In genomic region chr14:33652566-33653320, GRCh38 we compare ENCODE assay signal across 26 cellular contexts.
"Had no signal": no experiment of that assay in that cellular context is flagged by ENCODE, and none has a peak within 500 bp of the region (broad histone marks: within the 10 kb centered on the region; RNA-seq: fewer than 3 reads in every experiment).

No MANE protein-coding gene starts in this region.

- H3K4me3 ChIP-seq: esophagus squamous epithelium, heart right ventricle, left lung, prostate gland, right atrium auricular region, sigmoid colon, stomach, thyroid gland had no signal

- H3K27me3 ChIP-seq: esophagus squamous epithelium, heart right ventricle, left lung, right atrium auricular region, sigmoid colon, stomach, thyroid gland had no signal

- DNase-seq: cortex of kidney; effector memory CD8-positive, alpha-beta T cell; erythroblast; esophagus squamous epithelium; foreskin melanocyte; glutamatergic neuron; heart right ventricle; hippocampal formation; left cardiac atrium; left lung; mesendoderm; midbrain; naive thymus-derived CD4-positive, alpha-beta T cell; nucleus accumbens; sigmoid colon; stimulated activated CD4-positive, alpha-beta T cell treated with anti-CD3 and anti-CD28 coated beads, Interleukin-2, amount 100 ng/mL, for 24 hours; stimulated activated CD4-positive, alpha-beta T cell treated with anti-CD3 and anti-CD28 coated beads, Interleukin-4, amount 100 ng/mL, for 24 hours; stimulated activated naive CD4-positive, alpha-beta T cell treated with Interleukin-2 at 50 U/mL for 16 hours; stomach; thyroid gland had no signal

- H3K9me3 ChIP-seq: esophagus squamous epithelium, heart right ventricle, left lung, prostate gland, right atrium auricular region, sigmoid colon, stomach, thyroid gland had no signal

- H3K4me1 ChIP-seq: esophagus squamous epithelium, heart right ventricle, left lung, prostate gland, right atrium auricular region, sigmoid colon, stomach, thyroid gland had no signal

- H3K27ac ChIP-seq: esophagus squamous epithelium, heart right ventricle, left lung, prostate gland, right atrium auricular region, sigmoid colon, stomach, thyroid gland had no signal

- ATAC-seq: effector memory CD8-positive, alpha-beta T cell; heart right ventricle; left cardiac atrium; left lung; naive thymus-derived CD4-positive, alpha-beta T cell; stimulated activated effector memory CD8-positive, alpha-beta T cell treated with anti-CD3 and anti-CD28 coated beads, Interleukin-12 subunit alpha, Interleukin-12 subunit beta, amount 100 ng/mL, for 72 hours had no signal

- FAIRE-seq: endometrium, islet of Langerhans, urothelium cell line had no signal

- H3K36me3 ChIP-seq: esophagus squamous epithelium, heart right ventricle, left lung, prostate gland, right atrium auricular region, sigmoid colon, stomach, thyroid gland had no signal
